8 cellular contexts compared by ENCODE assay signal in the genomic region with DNA sequence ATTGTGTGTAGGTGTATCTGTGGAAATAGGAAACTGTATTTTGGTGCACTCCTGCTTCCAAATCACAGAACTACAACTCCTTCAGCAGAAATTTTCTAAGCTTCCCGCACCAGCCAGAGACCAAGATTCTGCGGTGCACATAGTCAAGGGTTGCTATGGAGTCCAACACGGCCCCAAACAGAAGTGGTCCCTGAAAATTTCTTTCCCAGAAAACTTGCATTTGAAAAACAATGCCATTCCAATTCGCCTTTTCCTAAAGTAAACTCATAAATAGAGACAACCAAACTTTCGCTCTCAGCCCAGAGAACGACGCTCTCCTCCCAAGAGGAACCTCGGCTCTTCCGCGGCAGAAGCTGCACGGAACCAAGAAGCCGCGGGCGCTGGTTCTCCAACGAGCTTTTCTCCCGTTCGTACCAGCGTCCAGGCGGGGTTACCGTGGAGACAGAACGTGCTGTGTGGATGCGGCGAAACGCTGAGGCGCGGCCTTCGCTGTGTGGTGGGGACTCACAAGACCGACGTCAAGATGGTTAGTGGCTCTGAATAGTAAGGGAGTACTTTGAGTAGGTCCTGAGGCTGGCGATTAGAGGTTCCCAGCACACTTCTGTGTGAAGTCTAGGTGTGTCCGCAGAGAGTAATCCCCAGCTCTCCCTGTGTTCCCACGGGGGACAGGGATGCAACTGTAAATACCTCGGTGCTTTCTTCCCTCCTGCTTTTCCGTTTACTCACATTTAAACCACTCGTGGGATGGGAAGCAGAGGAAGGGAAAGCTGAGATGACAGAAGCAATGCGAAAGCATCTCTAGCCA.
DNase-seq lines count a peak whose midpoint lies in the region; ATAC-seq and TF ChIP-seq lines count a peak whose summit lies in the region.

No MANE protein-coding gene starts in this region.

- peak overlapping the region; percentile 26 for H2AFZ ChIP-seq in OCI-LY1 (ENCODE audit: low read length)

- H3K9me3 ChIP-seq in HUES48 (ENCODE audit: control insufficient read depth, insufficient read depth, low read length) (no peaks in the 10 kb centered on the region), OCI-LY1 (ENCODE audit: low read length) (no peaks in the 10 kb centered on the region)

- no peaks in the 10 kb centered on the region for H3K9me2 ChIP-seq in OCI-LY1 (ENCODE audit: low read depth, low read length)

- no peaks in the 10 kb centered on the region for H3K79me2 ChIP-seq in OCI-LY1 (ENCODE audit: insufficient read depth, low read length)

- DNase-seq in D341Med (ENCODE audit: low spot score), result peak; percentile 89
- peak; percentile 80 for DNase-seq in activated T-cell treated with anti-CD3 and anti-CD28 coated beads for 1 hour (ENCODE audit: low read depth)
- DNase-seq in epithelial cell of esophagus (ENCODE audit: low read depth), result peak; percentile 89
- peak; percentile 73 for DNase-seq in middle frontal gyrus (ENCODE audit: extremely low spot score, low spot score)
- peak; percentile 81 to 82 for DNase-seq in stimulated activated CD8-positive, alpha-beta memory T cell treated with anti-CD3 and anti-CD28 coated beads, Interleukin-15, amount 100 ng/mL, for 48 hours (ENCODE audit: low read depth in 2 of 2)

- TF ChIP-seq CTCF in OCI-LY1 (IDR thresholded peaks at IDR 0.05; ENCODE audit: low read length) (no peak), epithelial cell of esophagus (IDR thresholded peaks at IDR 0.05; ENCODE audit: insufficient read depth, low read depth, low read length, missing control alignments) (no peak)

- peak overlapping the region; percentile 93 for H3K4me3 ChIP-seq in HUES48 (ENCODE audit: low read depth, low read length)
- peak overlapping the region; percentile 64 for H3K4me3 ChIP-seq in OCI-LY1 (ENCODE audit: low read depth, low read length, poor library complexity, severe bottlenecking)
- peak overlapping the region; percentile 61 for H3K4me3 ChIP-seq in epithelial cell of esophagus (ENCODE audit: low read length)

- H3K9ac ChIP-seq in HUES48 (ENCODE audit: low read depth, low read length) (peak overlapping the region; percentile 49; the same call in 1 of the 2 replicates), OCI-LY1 (ENCODE audit: low read length) (peak overlapping the region; percentile 51)

- H3K27ac ChIP-seq in HUES48 (ENCODE audit: low read depth, low read length) (no peak overlapping the region), OCI-LY1 (ENCODE audit: low read depth, low read length, poor library complexity, severe bottlenecking) (no peak overlapping the region)

- peaks cover 14% of the 10 kb centered on the region for H3K4me1 ChIP-seq in HUES48 (ENCODE audit: control insufficient read depth, insufficient read depth, low read length)
- peaks cover 15% of the 10 kb centered on the region for H3K4me1 ChIP-seq in OCI-LY1 (ENCODE audit: insufficient read depth, low read length, severe bottlenecking)

- no peaks in the 10 kb centered on the region; the same call in 1 of the 2 replicates for H3K27me3 ChIP-seq in HUES48 (ENCODE audit: control insufficient read depth, insufficient read depth, low read length)
- no peaks in the 10 kb centered on the region for H3K27me3 ChIP-seq in OCI-LY1 (ENCODE audit: insufficient read depth, low read length)

- H3K4me2 ChIP-seq in OCI-LY1 (ENCODE audit: low read length), result peak overlapping the region; percentile 70

- no peaks in the 10 kb centered on the region for H3F3A ChIP-seq in OCI-LY1 (ENCODE audit: insufficient read depth, low read length)

- H4K20me1 ChIP-seq in OCI-LY1 (ENCODE audit: insufficient read depth, low read length), result no peaks in the 10 kb centered on the region

- ATAC-seq in GM21390 (IDR thresholded peaks at IDR 0.05; ENCODE audit: unreplicated experiment), result peak; percentile 96

- no peaks in the 10 kb centered on the region for H3K36me3 ChIP-seq in HUES48 (ENCODE audit: control insufficient read depth, insufficient read depth, low read length)
- H3K36me3 ChIP-seq in OCI-LY1 (ENCODE audit: insufficient read depth, low read length), result no peaks in the 10 kb centered on the region
